ENCODE assay signal across 19 cellular contexts in genomic region chr1:30161953-30162352, GRCh38.
DNase-seq lines count a peak whose midpoint lies in the region; ATAC-seq and TF ChIP-seq lines count a peak whose summit lies in the region.
"Had no signal": no experiment of that assay in that cellular context is flagged by ENCODE, and none has a peak within 500 bp of the region (broad histone marks: within the 10 kb centered on the region; RNA-seq: fewer than 3 reads in every experiment).

No MANE protein-coding gene starts in this region.

- peak overlapping the region; percentile 6 for H2AK5ac ChIP-seq in neuronal stem cell (ENCODE audit: low read depth, low read length)

- H3K27me3 Mint-ChIP-seq in WTC11 (ENCODE audit: low read depth), result no peaks in the 10 kb centered on the region

- H3K23ac ChIP-seq in neuronal stem cell (ENCODE audit: low read depth, low read length, poor library complexity), result no peak overlapping the region

- peaks cover 0 to 3% of the 10 kb centered on the region in 2 donors for H3K4me1 ChIP-seq in neuronal stem cell (ENCODE audit: control insufficient read depth in 2 of 2, insufficient read depth in 1 of 2, low read depth in 1 of 2, low read length in 2 of 2)
- H3K4me1 ChIP-seq: A549 had no signal

- H3K79me1 ChIP-seq in neuronal stem cell (ENCODE audit: low read depth, low read length), result no peaks in the 10 kb centered on the region

- H3K4me2 ChIP-seq in neuronal stem cell (ENCODE audit: insufficient read depth, low read length, poor library complexity, severe bottlenecking), result no peak overlapping the region
- H3K4me2 ChIP-seq: A549 had no signal

- H2BK5ac ChIP-seq in neuronal stem cell (ENCODE audit: low read length), result no peak overlapping the region

- no peak overlapping the region for H4K8ac ChIP-seq in neuronal stem cell (ENCODE audit: low read depth, low read length)

- no peak overlapping the region for H2BK120ac ChIP-seq in neuronal stem cell (ENCODE audit: low read depth, low read length)

- H3K4me3 Mint-ChIP-seq in WTC11, result no peak overlapping the region
- H3K4me3 Mint-ChIP-seq: CD8-positive, alpha-beta T cell; HFFc6; IgD-negative memory B cell had no signal

- H2BK15ac ChIP-seq in neuronal stem cell (ENCODE audit: low read length), result no peak overlapping the region

- H3K9me3 Mint-ChIP-seq in WTC11, result peaks cover 10% of the 10 kb centered on the region
- H3K9me3 Mint-ChIP-seq: CD8-positive, alpha-beta T cell had no signal

- H3K14ac ChIP-seq in neuronal stem cell (ENCODE audit: low read length), result no peak overlapping the region

- intact Hi-C loops in left colon (cut with DNase I, micrococcal nuclease), result no loop called here

- H3K27ac Mint-ChIP-seq in WTC11, result no peak overlapping the region
- H3K27ac Mint-ChIP-seq: CD8-positive, alpha-beta T cell; HFFc6; IgD-negative memory B cell had no signal

- no CpG with 5 or more reads among the region's 6 CpGs for WGBS in neuronal stem cell (ENCODE audit: extremely low coverage in 2 of 2, insufficient read length in 2 of 2, insufficient replicate concordance in 1 of 2), 2 donors

- H2AFZ ChIP-seq in neuronal stem cell (ENCODE audit: low read length), result no peak overlapping the region

- no peak overlapping the region for H3K4ac ChIP-seq in neuronal stem cell (ENCODE audit: low read length)

- H2BK12ac ChIP-seq in neuronal stem cell (ENCODE audit: low read length), result no peak overlapping the region

- peak overlapping the region in 1 of 2 donors; percentile 16 for H3K4me3 ChIP-seq in neuronal stem cell (ENCODE audit: low read length in 2 of 2)
- H3K4me3 ChIP-seq: A549, GM12878 had no signal

- H4K91ac ChIP-seq in neuronal stem cell (ENCODE audit: low read depth, low read length, poor library complexity), result no peak overlapping the region

- H3K27me3 ChIP-seq in neuronal stem cell (ENCODE audit: control insufficient read depth in 3 of 3, insufficient read depth in 3 of 3, low read depth in 1 of 3, low read length in 3 of 3), result peaks cover 0 to 3% (median 0%) of the 10 kb centered on the region in 3 experiments

- peak overlapping the region; percentile 52 for H3K18ac ChIP-seq in neuronal stem cell (ENCODE audit: low read length)

- no peak for TF ChIP-seq CTCF in WTC11 (IDR thresholded peaks at IDR 0.05)

- H3K36me3 ChIP-seq in neuronal stem cell (replicated peaks in 1 of 2; ENCODE audit: control insufficient read depth in 2 of 2, insufficient read depth in 2 of 2, low read length in 2 of 2), result no peaks in the 10 kb centered on the region

- H3K36me3 Mint-ChIP-seq in WTC11, result no peaks in the 10 kb centered on the region
- H3K36me3 Mint-ChIP-seq: CD8-positive, alpha-beta T cell; IgD-negative memory B cell had no signal

- peaks cover 28% of the 10 kb centered on the region for H3K4me1 Mint-ChIP-seq in WTC11
- H3K4me1 Mint-ChIP-seq: IgD-negative memory B cell had no signal

- no peak overlapping the region for H3K9ac ChIP-seq in neuronal stem cell (ENCODE audit: low read depth, low read length, poor library complexity)

- H3K9me3 ChIP-seq in neuronal stem cell (replicated peaks in 1 of 2; ENCODE audit: control insufficient read depth in 2 of 2, insufficient read depth in 1 of 2, low read depth in 1 of 2, low read length in 2 of 2), result no peaks in the 10 kb centered on the region
- H3K9me3 ChIP-seq: A549 had no signal

- CTCF ChIA-PET in WTC11 (lab: Charles Lee), result no interaction called here

- ATAC-seq in WTC11, result no peak; the same call in 1 of the 2 replicates
- no peak for ATAC-seq in left colon
- ATAC-seq: A549; CD8-positive, alpha-beta T cell; GM12878; HepG2 had no signal

- DNase-seq in NCI-H2171 treated with DMSO at 0.1 percent for 48 hours (lab: John Stamatoyannopoulos, UW), result peak; percentile 26
- DNase-seq in NCI-H2171 (lab: John Stamatoyannopoulos, UW), result no peak
- DNase-seq in WTC11 (ENCODE audit: low spot score), result no peak
- DNase-seq in neuronal stem cell (ENCODE audit: low spot score), result no peak
- DNase-seq in HUDEP-2 (lab: John Stamatoyannopoulos, UW; ENCODE audit: unreplicated experiment in 76 of 76), result no peak
- no peak for DNase-seq in GOT3 (lab: John Stamatoyannopoulos, UW)
- DNase-seq in left colon, result no peak
- DNase-seq: AML-193; Calu3; CD8-positive, alpha-beta T cell; DND-41; EL; HCEC 1CT; HFFc6 had no signal

- POLR2A ChIA-PET in WTC11 (lab: Charles Lee), result no interaction called here

- H3K27ac ChIP-seq in neuronal stem cell (replicated peaks; ENCODE audit: low read length), result no peak overlapping the region
- H3K27ac ChIP-seq: 22Rv1, A549 had no signal

TF ChIP-seq in WTC11, 78 proteins besides CTCF, POLR2A, EP300 and RAD21:
- TF ChIP-seq AR (CRISPR knock-in tag; IDR thresholded peaks at IDR 0.05) (no peak), ZNF423 (CRISPR knock-in tag; IDR thresholded peaks at IDR 0.05) (peak; percentile 89)
TF ChIP-seq in WTC11: peak in this region for 1.
